8 cellular contexts compared by ENCODE assay signal in the genomic region with DNA sequence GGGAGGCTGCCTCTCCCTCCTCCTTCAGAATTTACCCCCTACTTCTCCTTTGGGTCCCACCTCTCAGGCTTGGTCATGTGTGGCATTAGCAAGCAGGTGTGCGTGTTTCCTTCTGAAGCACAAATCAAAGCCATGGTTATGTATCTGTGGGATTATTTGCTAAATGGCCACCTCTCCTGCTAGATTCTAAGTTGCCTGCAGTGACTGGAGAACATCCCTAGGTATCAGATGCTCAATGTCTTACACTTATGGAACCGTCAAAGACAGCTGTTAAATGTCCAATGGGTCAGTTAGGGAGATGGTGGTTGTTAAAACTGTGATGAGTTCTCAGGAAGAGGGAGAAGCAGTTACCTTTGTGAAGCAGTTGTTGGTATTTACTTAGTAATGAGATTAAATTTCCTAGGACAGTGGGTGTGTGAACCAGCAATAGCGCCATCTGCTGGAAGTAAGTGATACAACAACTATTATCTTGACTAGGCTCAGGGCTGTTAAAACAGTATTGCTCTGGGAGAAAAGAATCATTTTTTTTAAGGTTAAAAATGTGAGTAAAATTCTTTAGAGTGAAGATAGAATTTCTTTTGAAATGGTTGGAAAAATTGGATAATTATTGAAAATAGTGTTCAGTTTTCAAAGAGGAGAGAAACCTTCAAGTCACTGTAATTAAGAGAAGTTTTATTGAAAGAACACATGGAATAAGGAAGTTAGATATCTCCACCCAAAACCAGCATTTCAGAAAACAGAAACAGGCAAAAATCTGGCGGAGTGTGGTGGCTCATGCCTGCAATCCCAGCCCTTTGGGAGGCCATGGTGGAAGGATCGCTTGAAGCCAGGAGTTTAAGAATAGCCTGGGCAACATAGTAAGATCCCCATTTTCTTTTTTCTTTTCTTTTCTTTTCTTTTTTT.
DNase-seq lines count a peak whose midpoint lies in the region; ATAC-seq lines count a peak whose summit lies in the region.

No MANE protein-coding gene starts in this region.

- peaks cover 6% of the 10 kb centered on the region for H3K27me3 Mint-ChIP-seq in activated T-cell treated with anti-CD3 and anti-CD28 coated beads, Interleukin-2, amount 50 U/mL, for 72 hours (ENCODE audit: low read depth)

- H3K4me3 Mint-ChIP-seq in activated T-cell treated with anti-CD3 and anti-CD28 coated beads, Interleukin-2, amount 50 U/mL, for 72 hours = no peak overlapping the region

- peaks cover 20% of the 10 kb centered on the region for H3K4me1 Mint-ChIP-seq in activated T-cell treated with anti-CD3 and anti-CD28 coated beads, Interleukin-2, amount 50 U/mL, for 72 hours (ENCODE audit: low read depth)

- no peaks in the 10 kb centered on the region for H3K36me3 Mint-ChIP-seq in activated T-cell treated with anti-CD3 and anti-CD28 coated beads, Interleukin-2, amount 50 U/mL, for 72 hours (ENCODE audit: insufficient read depth in 2 of 2)

- H3K27ac Mint-ChIP-seq in activated T-cell treated with anti-CD3 and anti-CD28 coated beads, Interleukin-2, amount 50 U/mL, for 72 hours = peak overlapping the region; percentile 26

- ATAC-seq in GM18909 (IDR thresholded peaks at IDR 0.05; ENCODE audit: poor library complexity, unreplicated experiment) = peak; percentile 82
- ATAC-seq in HG03342 (IDR thresholded peaks at IDR 0.05; ENCODE audit: unreplicated experiment) = peak; percentile 69
- ATAC-seq in activated T-cell treated with anti-CD3 and anti-CD28 coated beads, Interleukin-2, amount 50 U/mL, for 72 hours (replicated peaks in 1 of 2) = peak; percentile 64 to 67
- peak; percentile 91 for ATAC-seq in Right ventricle myocardium superior (ENCODE audit: poor library complexity)
- ATAC-seq in GM21515 (IDR thresholded peaks at IDR 0.05; ENCODE audit: unreplicated experiment) = no peak

- DNase-seq in D341Med (ENCODE audit: low spot score) (peak; percentile 62), NCI-H446 treated with DMSO at 0.1 percent for 48 hours (lab: John Stamatoyannopoulos, UW) (peak; percentile 24), Right ventricle myocardium superior (no peak), pons (ENCODE audit: low spot score) (peak; percentile 83)
- peak; percentile 11 to 28 for DNase-seq in activated T-cell treated with anti-CD3 and anti-CD28 coated beads, Interleukin-2, amount 50 U/mL, for 72 hours

- no peaks in the 10 kb centered on the region for H3K9me3 Mint-ChIP-seq in activated T-cell treated with anti-CD3 and anti-CD28 coated beads, Interleukin-2, amount 50 U/mL, for 72 hours

- intact Hi-C loops in Right ventricle myocardium superior (cut with DNase I) = loop anchor here (2.0 to 10.0 kb wide), 4 partner anchors 228 to 558 kb away; partner anchors contain the start of gene ZFAND5
